8 cellular contexts compared by ENCODE assay signal in genomic region chr2:227415538-227416424, GRCh38. TPM values are rescaled to one million over a fixed set of nuclear protein-coding genes. Genes with fewer than 3 reads are reported as not detected.
DNase-seq lines count a peak whose midpoint lies in the region; ATAC-seq and TF ChIP-seq lines count a peak whose summit lies in the region.

No MANE protein-coding gene starts in this region.

- no peak overlapping the region for H3K4me3 Mint-ChIP-seq in natural killer cell treated with Interleukin-12 subunit alpha and Interleukin-12 subunit beta and Interleukin-15 and Interleukin-18, amount 100 ng/mL, for 72 hours
- H3K4me3 Mint-ChIP-seq in natural killer cell = no peak overlapping the region

- H3K27ac Mint-ChIP-seq in natural killer cell treated with Interleukin-12 subunit alpha and Interleukin-12 subunit beta and Interleukin-15 and Interleukin-18, amount 100 ng/mL, for 72 hours = peak overlapping the region; percentile 37 to 68
- peak overlapping the region in 1 of 2 donors; percentile 1 for H3K27ac Mint-ChIP-seq in natural killer cell

- H3K4me1 ChIP-seq in lower lobe of right lung = peaks cover 15% of the 10 kb centered on the region

- H3K4me3 ChIP-seq in astrocyte of the spinal cord (ENCODE audit: low read depth, low read length) (no peak overlapping the region), lower lobe of right lung (no peak overlapping the region)

- TF ChIP-seq CTCF in natural killer cell (IDR thresholded peaks at IDR 0.05) = no peak
- no peak for TF ChIP-seq CTCF in astrocyte of the spinal cord (IDR thresholded peaks at IDR 0.05; ENCODE audit: low read depth, low read length)
- TF ChIP-seq CTCF in lower lobe of right lung (IDR thresholded peaks at IDR 0.05) = no peak
- TF ChIP-seq CTCF in GM13977 (IDR thresholded peaks at IDR 0.05; ENCODE audit: extremely low read depth, insufficient read depth, missing control alignments) = no peak

- peak; percentile 39 to 50 for ATAC-seq in natural killer cell treated with Interleukin-12 subunit alpha and Interleukin-12 subunit beta and Interleukin-15 and Interleukin-18, amount 100 ng/mL, for 72 hours
- no peak for ATAC-seq in natural killer cell
- ATAC-seq in lower lobe of right lung = peak; percentile 81 to 82
- ATAC-seq in HG03280 (IDR thresholded peaks at IDR 0.05; ENCODE audit: unreplicated experiment) = no peak

- H3K36me3 Mint-ChIP-seq in natural killer cell treated with Interleukin-12 subunit alpha and Interleukin-12 subunit beta and Interleukin-15 and Interleukin-18, amount 100 ng/mL, for 72 hours = no peaks in the 10 kb centered on the region
- H3K36me3 Mint-ChIP-seq in natural killer cell = no peaks in the 10 kb centered on the region

- H3K27me3 Mint-ChIP-seq in natural killer cell treated with Interleukin-12 subunit alpha and Interleukin-12 subunit beta and Interleukin-15 and Interleukin-18, amount 100 ng/mL, for 72 hours = peaks cover 7 to 18% of the 10 kb centered on the region in 2 donors
- H3K27me3 Mint-ChIP-seq in natural killer cell (ENCODE audit: low read depth in 2 of 2) = peaks cover 0 to 6% of the 10 kb centered on the region in 2 donors

- intact Hi-C loops in natural killer cell (cut with micrococcal nuclease) (no loop called here), lower lobe of right lung (cut with DNase I) (no loop called here)

- peak overlapping the region; percentile 59 for H3K27ac ChIP-seq in lower lobe of right lung

- H3K9me3 Mint-ChIP-seq in natural killer cell treated with Interleukin-12 subunit alpha and Interleukin-12 subunit beta and Interleukin-15 and Interleukin-18, amount 100 ng/mL, for 72 hours = no peaks in the 10 kb centered on the region
- no peaks in the 10 kb centered on the region for H3K9me3 Mint-ChIP-seq in natural killer cell

- peaks cover 12 to 13% of the 10 kb centered on the region in 2 donors for H3K4me1 Mint-ChIP-seq in natural killer cell treated with Interleukin-12 subunit alpha and Interleukin-12 subunit beta and Interleukin-15 and Interleukin-18, amount 100 ng/mL, for 72 hours (ENCODE audit: low read depth in 2 of 2)
- no peaks in the 10 kb centered on the region for H3K4me1 Mint-ChIP-seq in natural killer cell

- no peaks in the 10 kb centered on the region for H3K9me3 ChIP-seq in lower lobe of right lung

- H3K36me3 ChIP-seq in lower lobe of right lung = no peaks in the 10 kb centered on the region

- in situ Hi-C loops in astrocyte of the spinal cord (cut with HindIII; ENCODE audit: low sequenced_read_pairs) (no loop called here), GM13977 (cut with MboI; ENCODE audit: low pct_unique_long_range_greater_than_20kb, low sequenced_read_pairs, unreplicated experiment) (no loop called here)

- no peak for DNase-seq in natural killer cell treated with Interleukin-12 subunit alpha and Interleukin-12 subunit beta and Interleukin-15 and Interleukin-18, amount 100 ng/mL, for 72 hours (ENCODE audit: low spot score)
- DNase-seq in natural killer cell (no peak), M059J (ENCODE audit: low read depth) (peak; percentile 82), astrocyte of the spinal cord (ENCODE audit: low read depth, low spot score) (peak; percentile 71), lower lobe of right lung (peak; percentile 75), NCI-H128 (lab: John Stamatoyannopoulos, UW; ENCODE audit: unreplicated experiment) (no peak), GM13977 (ENCODE audit: low spot score) (no peak)

- no peaks in the 10 kb centered on the region for H3K27me3 ChIP-seq in lower lobe of right lung (ENCODE audit: low read depth)

RNA-seq across cellular contexts. Expression of gene SCYGR1, which starts 28.0 kb away (rescaled TPM):
- not detected for total RNA-seq in natural killer cell treated with Interleukin-12 subunit alpha and Interleukin-12 subunit beta and Interleukin-15 and Interleukin-18, amount 100 ng/mL, for 72 hours
- total RNA-seq in natural killer cell (not detected), lower lobe of right lung (not detected)
- total RNA-seq in M059J (2014; rRNA removed; shearing (Covaris generic)) = not detected in 2 replicates

RNA-seq across cellular contexts. Expression of gene TM4SF20, which starts 36.7 kb away (rescaled TPM):
- not detected for total RNA-seq in natural killer cell treated with Interleukin-12 subunit alpha and Interleukin-12 subunit beta and Interleukin-15 and Interleukin-18, amount 100 ng/mL, for 72 hours
- total RNA-seq in natural killer cell (not detected), lower lobe of right lung (not detected)
- total RNA-seq in M059J (2014; rRNA removed; shearing (Covaris generic)) = not detected in 2 replicates

RNA-seq across cellular contexts. Expression of gene AGFG1, which starts 56.2 kb away (rescaled TPM):
- 10 to 100 TPM; 65.9 to 78.8 TPM for total RNA-seq in natural killer cell treated with Interleukin-12 subunit alpha and Interleukin-12 subunit beta and Interleukin-15 and Interleukin-18, amount 100 ng/mL, for 72 hours
- total RNA-seq in natural killer cell = 10 to 100 TPM; 65.0 to 71.6 (median 67.3) TPM
- total RNA-seq in M059J (2014; rRNA removed; shearing (Covaris generic)) = 75.3 and 98.4 TPM in 2 replicates
- total RNA-seq in lower lobe of right lung = 100 TPM

Comparison
In these comparisons a context has a peak if more than half of its experiments do, and no peak if none do; other contexts are left out.
1. ATAC-seq: peak in natural killer cell treated with Interleukin-12 subunit alpha and Interleukin-12 subunit beta and Interleukin-15 and Interleukin-18, amount 100 ng/mL, for 72 hours (2 of 2) and lower lobe of right lung (2 of 2); none in natural killer cell (0 of 3) and HG03280 (single experiment).
2. DNase-seq: peak in M059J (single experiment), astrocyte of the spinal cord (single experiment) and lower lobe of right lung (single experiment); none in natural killer cell treated with Interleukin-12 subunit alpha and Interleukin-12 subunit beta and Interleukin-15 and Interleukin-18, amount 100 ng/mL, for 72 hours (single experiment), natural killer cell (single experiment), NCI-H128 (single experiment) and GM13977 (single experiment).